In the genomic region with DNA sequence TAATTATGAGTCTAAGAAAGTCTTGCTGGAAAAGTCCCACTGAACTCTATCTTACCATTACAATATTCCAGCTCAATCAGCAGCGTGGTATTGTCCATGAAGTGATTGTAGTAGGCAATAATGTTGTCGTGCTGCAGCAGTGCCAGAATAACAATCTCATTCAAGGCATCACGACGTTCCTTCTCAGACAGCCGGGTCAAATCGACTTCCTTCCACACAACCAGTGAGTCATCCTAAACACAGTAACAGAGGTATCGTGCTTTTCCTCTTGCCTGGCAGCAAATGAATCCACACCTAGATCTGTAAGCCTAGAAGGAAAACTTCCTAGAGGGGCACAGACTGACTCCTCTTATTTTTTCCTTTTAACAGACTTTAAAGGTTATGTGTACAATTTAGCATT, we compare ENCODE assay signal across 8 cellular contexts. TPM values are rescaled to one million over a fixed set of nuclear protein-coding genes. Genes with fewer than 3 reads are reported as not detected.
A peak's percentile ranks its signal among the peaks of the same experiment; 100 is the strongest.
DNase-seq lines count a peak whose midpoint lies in the region; ATAC-seq and TF ChIP-seq lines count a peak whose summit lies in the region.

No MANE protein-coding gene starts in this region.

- H3K36me3 ChIP-seq in tibial nerve: peaks cover 0 to 32% (median 0%) of the 10 kb centered on the region in 3 donors

- no peak overlapping the region for H3K4me3 ChIP-seq in tibial nerve

- TF ChIP-seq POLR2A in tibial nerve (IDR thresholded peaks at IDR 0.05): no peak

- TF ChIP-seq CTCF in tibial nerve (IDR thresholded peaks at IDR 0.05): no peak

- in situ Hi-C loops in ACHN (cut with HindIII; ENCODE audit: low pct_ligation_motif_present, low pct_unique_long_range_greater_than_20kb, low sequenced_read_pairs): no loop called here

- peak in 1 of 2 donors; percentile 61 for TF ChIP-seq EP300 in tibial nerve (IDR thresholded peaks at IDR 0.05)

- H3K27ac ChIP-seq in tibial nerve: peak overlapping the region in 2 of 4 donors; percentile 20 to 55

- H3K4me1 ChIP-seq in tibial nerve: peaks cover 4 to 54% (median 17%) of the 10 kb centered on the region in 4 donors

- WGBS in tibial nerve, 2 donors: 25 to 46% methylated on average over 7 of the region's 7 CpGs

- peak; percentile 71 for DNase-seq in ACHN
- DNase-seq in Kasumi-1 (lab: John Stamatoyannopoulos, UW): peak; percentile 83 to 88
- peak; percentile 7 for DNase-seq in activated effector memory CD4-positive, alpha-beta T cell treated with Interleukin-2 at 50 U/mL for 16 hours
- no peak for DNase-seq in left colon
- no peak for DNase-seq in NCI-H2107 (lab: John Stamatoyannopoulos, UW)
- no peak for DNase-seq in tibial nerve (ENCODE audit: low spot score in 2 of 2)

- no peaks in the 10 kb centered on the region for H3K9me3 ChIP-seq in tibial nerve

- intact Hi-C loops in left colon (cut with DNase I, micrococcal nuclease): no loop called here

- no peaks in the 10 kb centered on the region for H3K27me3 ChIP-seq in tibial nerve

- ATAC-seq in left colon (peak; percentile 18), HG03469 (IDR thresholded peaks at IDR 0.05; ENCODE audit: unreplicated experiment) (no peak), GM18520 (IDR thresholded peaks at IDR 0.05; ENCODE audit: unreplicated experiment) (no peak)

RNA-seq across cellular contexts. Expression of gene NEK9, which starts 2.9 kb away (rescaled TPM):
- total RNA-seq in left colon (10 to 100 TPM; 44.8 to 47.6 TPM), tibial nerve (100 to 1,000 TPM in 2 of 4 donors, 10 to 100 TPM in 2; 76.1 to 109 (median 94.4) TPM)

RNA-seq across cellular contexts. Expression of gene TMED10, which starts 52.4 kb away (rescaled TPM):
- total RNA-seq in left colon (100 to 1,000 TPM; 333 to 360 TPM), tibial nerve (100 to 1,000 TPM; 262 to 296 (median 280) TPM)

RNA-seq across cellular contexts. Expression of gene ZC2HC1C, which starts 54.5 kb away (rescaled TPM):
- total RNA-seq in left colon (1 to 10 TPM; 3.9 to 4.8 TPM), tibial nerve (1 to 10 TPM in 3 of 4 donors, under 1 TPM in 1; 0.78 to 3.1 (median 1.2) TPM)

Comparison
In these comparisons a context has a peak if more than half of its experiments do, and no peak if none do; other contexts are left out.
1. DNase-seq: peak in ACHN (single experiment), Kasumi-1 (2 of 2) and activated effector memory CD4-positive, alpha-beta T cell treated with Interleukin-2 at 50 U/mL for 16 hours (single experiment); none in left colon (0 of 2), NCI-H2107 (single experiment) and tibial nerve (0 of 2).